In the genomic region with DNA sequence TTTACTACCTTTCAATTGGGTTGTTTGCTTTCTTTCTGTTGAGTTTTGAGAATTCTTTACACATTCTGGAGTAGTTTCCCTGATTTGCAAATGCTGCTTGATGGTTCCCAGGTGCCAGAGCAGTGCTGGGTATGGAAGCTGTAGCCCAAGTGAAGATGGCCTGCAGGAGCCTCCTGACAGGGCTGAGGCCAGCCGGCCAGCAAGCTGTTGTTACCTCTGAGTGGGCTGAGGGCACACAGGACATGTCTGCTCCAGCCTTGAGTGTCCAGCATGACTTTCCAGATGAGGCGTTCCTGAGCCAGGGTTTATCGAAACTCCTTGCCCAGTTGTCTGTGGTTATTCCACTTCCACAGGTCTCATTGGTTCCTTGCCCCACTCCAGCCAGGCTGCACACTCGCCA, we compare ENCODE assay signal across 15 cellular contexts.
"Had no signal": no experiment of that assay in that cellular context is flagged by ENCODE, and none has a peak within 500 bp of the region (broad histone marks: within the 10 kb centered on the region; RNA-seq: fewer than 3 reads in every experiment).

No MANE protein-coding gene starts in this region.

- H3K4me1 ChIP-seq: psoas muscle, uterus had no signal

- H3K27ac Mint-ChIP-seq: nephron had no signal

- H2AFZ ChIP-seq: hepatocyte had no signal

- H3K27ac ChIP-seq: dorsolateral prefrontal cortex, hepatocyte, psoas muscle, upper lobe of left lung, uterus had no signal

- H3K4me3 ChIP-seq: dorsolateral prefrontal cortex, hepatocyte, lung, psoas muscle, upper lobe of left lung, uterus had no signal

- ATAC-seq: left colon, left ventricle myocardium superior, psoas muscle, sciatic nerve had no signal

- H3K79me2 ChIP-seq: hepatocyte had no signal

- H3K9me3 ChIP-seq: psoas muscle, upper lobe of left lung, uterus had no signal

- DNase-seq: cortex of kidney; dorsolateral prefrontal cortex; effector CD8-positive, alpha-beta T cell; foreskin melanocyte; left colon; left ventricle myocardium superior; psoas muscle; retina; stimulated activated naive CD4-positive, alpha-beta T cell treated with Interleukin-2 at 50 U/mL for 16 hours; uterus had no signal

- H3K27me3 ChIP-seq: hepatocyte, upper lobe of left lung, uterus had no signal

- H3K36me3 ChIP-seq: upper lobe of left lung, uterus had no signal

- H3K4me2 ChIP-seq: hepatocyte had no signal

- H3K4me3 Mint-ChIP-seq: nephron had no signal
